19 cellular contexts compared by ENCODE assay signal in genomic region chr11:30826911-30827310, GRCh38.
"Had no signal": no experiment of that assay in that cellular context is flagged by ENCODE, and none has a peak within 500 bp of the region (broad histone marks: within the 10 kb centered on the region; RNA-seq: fewer than 3 reads in every experiment).

No MANE protein-coding gene starts in this region.

- H3K27ac ChIP-seq: KMS-11, RWPE1 had no signal

- ATAC-seq: K562 had no signal

- H3K9me3 ChIP-seq: SK-N-SH had no signal

- H3K9ac ChIP-seq: KMS-11, SK-N-SH had no signal

- H3K4me3 ChIP-seq: K562 had no signal

- DNase-seq: Kasumi-1, MM.1S, NCI-H1092, NCI-H1105 treated with DMSO at 0.1 percent for 48 hours, NCI-H1417 treated with DMSO at 0.1 percent for 48 hours, NCI-H146, NCI-H1694 treated with DMSO at 0.1 percent for 48 hours, NCI-H1930, NCI-H2081, NCI-H2107, NCI-H2227 treated with DMSO at 0.1 percent for 48 hours, NCI-H526 treated with DMSO at 0.1 percent for 48 hours, NCI-H774, SHP77, SK-N-SH had no signal

- FAIRE-seq: K562, RCC 7860 had no signal

- H3K4me2 ChIP-seq: KMS-11, SK-N-SH had no signal
